In genomic region chr5:16074358-16074757, GRCh38 we compare ENCODE assay signal across 25 cellular contexts.
"Had no signal": no experiment of that assay in that cellular context is flagged by ENCODE, and none has a peak within 500 bp of the region (broad histone marks: within the 10 kb centered on the region; RNA-seq: fewer than 3 reads in every experiment).

No MANE protein-coding gene starts in this region.

- H3K36me3 Mint-ChIP-seq: activated naive CD4-positive, alpha-beta T cell treated with anti-CD3 and anti-CD28 coated beads, Interleukin-2, amount 10 ng/mL, durations not matched to agents 7 days and 5 days; activated naive CD4-positive, alpha-beta T cell treated with anti-CD3 and anti-CD28 coated beads, Interleukin-2, amount 50 U/mL, for 72 hours; activated naive CD8-positive, alpha-beta T cell treated with anti-CD3 and anti-CD28 coated beads, Interleukin-2, amount 10 ng/mL, durations not matched to agents 7 days and 5 days had no signal

- H3K4me1 Mint-ChIP-seq: activated naive CD4-positive, alpha-beta T cell treated with anti-CD3 and anti-CD28 coated beads, Interleukin-2, amount 10 ng/mL, durations not matched to agents 7 days and 5 days; activated naive CD8-positive, alpha-beta T cell treated with anti-CD3 and anti-CD28 coated beads, Interleukin-2, amount 10 ng/mL, durations not matched to agents 7 days and 5 days; central memory CD8-positive, alpha-beta T cell had no signal

- DNase-seq: activated CD4-positive, alpha-beta T cell treated with anti-CD3 and anti-CD28 coated beads for 48 hours; activated CD4-positive, alpha-beta T cell treated with anti-CD3 and anti-CD28 coated beads, Interleukin-2, amount 50 U/mL, for 1 hour; activated CD4-positive, alpha-beta T cell treated with anti-CD3 and anti-CD28 coated beads, Interleukin-2, amount 50 U/mL, for 48 hours; activated CD4-positive, CD25-positive, alpha-beta regulatory T cell; activated CD8-positive, alpha-beta memory T cell treated with anti-CD3 and anti-CD28 coated beads, Interleukin-2, amount 50 U/mL, for 48 hours; activated CD8-positive, alpha-beta T cell treated with anti-CD3 and anti-CD28 coated beads for 36 hours; activated gamma-delta T cell; activated naive CD4-positive, alpha-beta T cell; activated naive CD4-positive, alpha-beta T cell treated with anti-CD3 and anti-CD28 coated beads, Interleukin-2, amount 10 ng/mL, durations not matched to agents 7 days and 5 days; activated naive CD8-positive, alpha-beta T cell treated with anti-CD3 and anti-CD28 coated beads, Interleukin-2, amount 10 ng/mL, durations not matched to agents 7 days and 5 days; activated T-cell treated with anti-CD3 and anti-CD28 coated beads for 4 hours; activated T-cell treated with anti-CD3 and anti-CD28 coated beads, Interleukin-2, amount 50 U/mL, for 24 hours; activated T-cell treated with anti-CD3 and anti-CD28 coated beads, Interleukin-2, amount 50 U/mL, for 72 hours; brain microvascular endothelial cell; dorsolateral prefrontal cortex; effector memory CD4-positive, alpha-beta T cell; endodermal cell; foreskin fibroblast; head of caudate nucleus; T-helper 2 cell had no signal

- H3K36me3 ChIP-seq: brain microvascular endothelial cell had no signal

- H3K27ac Mint-ChIP-seq: activated CD8-positive, alpha-beta T cell treated with anti-CD3 and anti-CD28 coated beads for 36 hours; activated naive CD4-positive, alpha-beta T cell treated with anti-CD3 and anti-CD28 coated beads, Interleukin-2, amount 10 ng/mL, durations not matched to agents 7 days and 5 days; activated naive CD4-positive, alpha-beta T cell treated with anti-CD3 and anti-CD28 coated beads, Interleukin-2, amount 50 U/mL, for 72 hours; activated naive CD8-positive, alpha-beta T cell treated with anti-CD3 and anti-CD28 coated beads, Interleukin-2, amount 10 ng/mL, durations not matched to agents 7 days and 5 days; activated T-cell treated with anti-CD3 and anti-CD28 coated beads, Interleukin-2, amount 50 U/mL, for 24 hours; activated T-cell treated with anti-CD3 and anti-CD28 coated beads, Interleukin-2, amount 50 U/mL, for 72 hours; dendritic cell treated with granulocyte-macrophage colony-stimulating factor and Interleukin-4, amounts not matched to agents 40 ng/mL and 50 ng/mL, for 4 days; endodermal cell had no signal

- H3K27me3 ChIP-seq: brain microvascular endothelial cell, dorsolateral prefrontal cortex had no signal

- H3K4me3 ChIP-seq: coronary artery, dorsolateral prefrontal cortex had no signal

- H3K27ac ChIP-seq: brain microvascular endothelial cell, coronary artery, dorsolateral prefrontal cortex had no signal

- H3K4me3 Mint-ChIP-seq: activated CD8-positive, alpha-beta T cell treated with anti-CD3 and anti-CD28 coated beads for 36 hours; activated naive CD4-positive, alpha-beta T cell treated with anti-CD3 and anti-CD28 coated beads, Interleukin-2, amount 10 ng/mL, durations not matched to agents 7 days and 5 days; activated naive CD8-positive, alpha-beta T cell treated with anti-CD3 and anti-CD28 coated beads, Interleukin-2, amount 10 ng/mL, durations not matched to agents 7 days and 5 days; activated T-cell treated with anti-CD3 and anti-CD28 coated beads, Interleukin-2, amount 50 U/mL, for 24 hours; activated T-cell treated with anti-CD3 and anti-CD28 coated beads, Interleukin-2, amount 50 U/mL, for 72 hours; central memory CD8-positive, alpha-beta T cell; dendritic cell treated with granulocyte-macrophage colony-stimulating factor and Interleukin-4, amounts not matched to agents 40 ng/mL and 50 ng/mL, for 4 days; endodermal cell had no signal

- ATAC-seq: activated CD8-positive, alpha-beta T cell treated with anti-CD3 and anti-CD28 coated beads for 36 hours; activated naive CD4-positive, alpha-beta T cell treated with anti-CD3 and anti-CD28 coated beads, Interleukin-2, amount 50 U/mL, for 72 hours; activated T-cell treated with anti-CD3 and anti-CD28 coated beads, Interleukin-2, amount 50 U/mL, for 72 hours; esophagus mucosa had no signal

- H3K27me3 Mint-ChIP-seq: activated CD8-positive, alpha-beta T cell treated with anti-CD3 and anti-CD28 coated beads for 36 hours; activated naive CD4-positive, alpha-beta T cell treated with anti-CD3 and anti-CD28 coated beads, Interleukin-2, amount 10 ng/mL, durations not matched to agents 7 days and 5 days; activated naive CD8-positive, alpha-beta T cell treated with anti-CD3 and anti-CD28 coated beads, Interleukin-2, amount 10 ng/mL, durations not matched to agents 7 days and 5 days; activated T-cell treated with anti-CD3 and anti-CD28 coated beads, Interleukin-2, amount 50 U/mL, for 24 hours; central memory CD8-positive, alpha-beta T cell; dendritic cell treated with granulocyte-macrophage colony-stimulating factor and Interleukin-4, amounts not matched to agents 40 ng/mL and 50 ng/mL, for 4 days had no signal

- H3K9me3 Mint-ChIP-seq: activated CD8-positive, alpha-beta T cell treated with anti-CD3 and anti-CD28 coated beads for 36 hours; activated naive CD4-positive, alpha-beta T cell treated with anti-CD3 and anti-CD28 coated beads, Interleukin-2, amount 10 ng/mL, durations not matched to agents 7 days and 5 days; activated naive CD8-positive, alpha-beta T cell treated with anti-CD3 and anti-CD28 coated beads, Interleukin-2, amount 10 ng/mL, durations not matched to agents 7 days and 5 days; activated T-cell treated with anti-CD3 and anti-CD28 coated beads, Interleukin-2, amount 50 U/mL, for 24 hours; activated T-cell treated with anti-CD3 and anti-CD28 coated beads, Interleukin-2, amount 50 U/mL, for 72 hours had no signal
